Comparison of ENCODE assay signal across 15 cellular contexts in the genomic region with DNA sequence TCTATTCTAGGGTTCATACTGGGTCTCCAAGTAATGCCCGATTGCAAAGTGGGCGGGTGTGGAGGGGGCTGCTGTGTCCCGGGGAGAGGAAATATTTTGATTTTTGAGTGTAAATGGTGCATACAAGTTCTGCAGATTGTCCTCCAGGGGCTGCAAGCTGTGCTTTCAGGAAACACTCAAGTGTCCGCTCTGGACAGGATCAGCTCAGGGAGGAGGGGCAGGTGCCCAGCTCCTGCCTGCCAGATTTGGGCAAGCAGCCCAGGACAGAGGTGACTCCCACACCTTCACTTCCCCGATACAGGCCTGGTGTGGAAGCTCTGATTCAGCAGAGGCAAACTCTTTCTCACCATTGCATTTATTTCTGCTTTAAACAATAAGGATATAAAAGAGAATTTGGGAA.
DNase-seq lines count a peak whose midpoint lies in the region; ATAC-seq and TF ChIP-seq lines count a peak whose summit lies in the region.
"Had no signal": no experiment of that assay in that cellular context is flagged by ENCODE, and none has a peak within 500 bp of the region (broad histone marks: within the 10 kb centered on the region; RNA-seq: fewer than 3 reads in every experiment).

No MANE protein-coding gene starts in this region.

- in situ Hi-C loops in GM13976 (cut with MboI; ENCODE audit: low sequenced_read_pairs, unreplicated experiment), result no loop called here

- ATAC-seq in PC-3 (peak; percentile 94), GM19455 (IDR thresholded peaks at IDR 0.05; ENCODE audit: unreplicated experiment) (no peak), WTC11 (no peak)
- ATAC-seq: stimulated activated memory B cell treated with anti-CD40 and anti-IgM and Interleukin-4, amounts not matched to agents 10 μg/mL and 1 μg/mL and 100 μg/mL, for 72 hours had no signal

- H3K36me3 ChIP-seq in PC-3 (ENCODE audit: low read depth, low read length) (no peaks in the 10 kb centered on the region), esophagus squamous epithelium (no peaks in the 10 kb centered on the region), tibial artery (no peaks in the 10 kb centered on the region)
- H3K36me3 ChIP-seq: brain microvascular endothelial cell, neural progenitor cell had no signal

- no peak overlapping the region for H2AFZ ChIP-seq in PC-3 (ENCODE audit: low read length)
- H2AFZ ChIP-seq: neural progenitor cell had no signal

- peak; percentile 68 for DNase-seq in PC-3
- DNase-seq in esophagus squamous epithelium (lab: John Stamatoyannopoulos, UW), result no peak
- DNase-seq in lung microvascular endothelial cell (ENCODE audit: low read depth in 2 of 2), result peak; percentile 47 to 92
- no peak for DNase-seq in tibial artery
- no peak for DNase-seq in NOMO-1 treated with dmso at 0.1 percent for 144 hours (lab: John Stamatoyannopoulos, UW; ENCODE audit: unreplicated experiment)
- DNase-seq in WTC11 (ENCODE audit: low spot score), result no peak
- DNase-seq in GM13976 (ENCODE audit: low spot score), result no peak
- DNase-seq: brain microvascular endothelial cell; CD8-positive, alpha-beta memory T cell; immature natural killer cell; NCI-H1436 treated with DMSO at 0.1 percent for 48 hours; NCI-H82 had no signal

- no peaks in the 10 kb centered on the region for H3F3A ChIP-seq in PC-3 (ENCODE audit: low read length, unreplicated experiment)

- no peaks in the 10 kb centered on the region for H3K27me3 Mint-ChIP-seq in WTC11 (ENCODE audit: low read depth)
- H3K27me3 Mint-ChIP-seq: stimulated activated memory B cell treated with anti-CD40 and anti-IgM and Interleukin-4, amounts not matched to agents 10 μg/mL and 1 μg/mL and 100 μg/mL, for 72 hours had no signal

- CTCF ChIA-PET in PC-3 (lab: Charles Lee) (interaction anchor here (0.6 to 1.1 kb wide), 2 partner anchors 172 to 191 kb away, joined by 3 to 7 read pairs; no protein-coding TSS in a partner anchor), WTC11 (lab: Charles Lee) (interaction anchor here (1.0 kb wide), 1 partner anchor 11 kb away, joined by 3 read pairs; no protein-coding TSS in a partner anchor)

- 27 to 57% methylated on average over 2 to 5 of the region's 5 CpGs for WGBS in esophagus squamous epithelium, 2 donors

- H3K9me3 Mint-ChIP-seq in WTC11, result no peaks in the 10 kb centered on the region
- H3K9me3 Mint-ChIP-seq: CD8-positive, alpha-beta memory T cell; immature natural killer cell; neural progenitor cell; stimulated activated memory B cell treated with anti-CD40 and anti-IgM and Interleukin-4, amounts not matched to agents 10 μg/mL and 1 μg/mL and 100 μg/mL, for 72 hours had no signal

- H3K27me3 ChIP-seq in PC-3 (ENCODE audit: low read length), result no peaks in the 10 kb centered on the region
- peaks cover 0 to 2% (median 0%) of the 10 kb centered on the region in 4 donors for H3K27me3 ChIP-seq in esophagus squamous epithelium
- H3K27me3 ChIP-seq in tibial artery, result no peaks in the 10 kb centered on the region
- H3K27me3 ChIP-seq: brain microvascular endothelial cell, neural progenitor cell had no signal

- H3K4me3 Mint-ChIP-seq in WTC11, result no peak overlapping the region
- H3K4me3 Mint-ChIP-seq: CD8-positive, alpha-beta memory T cell; immature natural killer cell; neural progenitor cell; stimulated activated memory B cell treated with anti-CD40 and anti-IgM and Interleukin-4, amounts not matched to agents 10 μg/mL and 1 μg/mL and 100 μg/mL, for 72 hours had no signal

- no peak overlapping the region for H3K27ac Mint-ChIP-seq in WTC11
- H3K27ac Mint-ChIP-seq: CD8-positive, alpha-beta memory T cell; immature natural killer cell; neural progenitor cell; stimulated activated memory B cell treated with anti-CD40 and anti-IgM and Interleukin-4, amounts not matched to agents 10 μg/mL and 1 μg/mL and 100 μg/mL, for 72 hours had no signal

- H3K4me2 ChIP-seq in PC-3 (ENCODE audit: low read length), result 0 out of 2 replicates have a peak overlapping the region, but pooled peaks have one; percentile 5
- H3K4me2 ChIP-seq: neural progenitor cell had no signal

- no peak for TF ChIP-seq POLR2A in esophagus squamous epithelium (IDR thresholded peaks at IDR 0.05)

- H3K27ac ChIP-seq in PC-3 (ENCODE audit: low read length) (no peak overlapping the region), esophagus squamous epithelium (peak overlapping the region in 3 of 4 donors; percentile 8 to 80 (median 74)), tibial artery (peak overlapping the region; percentile 18 to 60)
- H3K27ac ChIP-seq: brain microvascular endothelial cell, neural progenitor cell had no signal

- H3K9me2 ChIP-seq in PC-3 (replicated peaks; ENCODE audit: low read length), result no peaks in the 10 kb centered on the region

- TF ChIP-seq CTCF in PC-3 (conservative IDR thresholded peaks at IDR 0.05; ENCODE audit: low read depth, low read length), result no peak
- TF ChIP-seq CTCF in esophagus squamous epithelium (IDR thresholded peaks at IDR 0.05), result no peak
- no peak for TF ChIP-seq CTCF in tibial artery (IDR thresholded peaks at IDR 0.05)
- TF ChIP-seq CTCF in WTC11 (IDR thresholded peaks at IDR 0.05), result no peak
- no peak for TF ChIP-seq CTCF in GM13976 (IDR thresholded peaks at IDR 0.05; ENCODE audit: borderline replicate concordance, control extremely low read depth, extremely low read depth, insufficient read depth, missing control alignments)

- H3K4me3 ChIP-seq in PC-3 (ENCODE audit: low read length) (no peak overlapping the region), esophagus squamous epithelium (no peak overlapping the region), tibial artery (no peak overlapping the region)
- H3K4me3 ChIP-seq: neural progenitor cell had no signal

- H3K36me3 Mint-ChIP-seq in WTC11, result no peaks in the 10 kb centered on the region
- H3K36me3 Mint-ChIP-seq: CD8-positive, alpha-beta memory T cell; immature natural killer cell; neural progenitor cell; stimulated activated memory B cell treated with anti-CD40 and anti-IgM and Interleukin-4, amounts not matched to agents 10 μg/mL and 1 μg/mL and 100 μg/mL, for 72 hours had no signal

- no peaks in the 10 kb centered on the region for H4K20me1 ChIP-seq in PC-3 (ENCODE audit: low read length)

- no peak overlapping the region for H3K9ac ChIP-seq in PC-3 (ENCODE audit: low read length)
- H3K9ac ChIP-seq: neural progenitor cell had no signal

- H3K4me1 ChIP-seq in PC-3 (ENCODE audit: insufficient read depth, low read length) (peaks cover 17% of the 10 kb centered on the region), esophagus squamous epithelium (peaks cover 0 to 39% (median 8%) of the 10 kb centered on the region in 3 donors), tibial artery (peaks cover 0 to 43% (median 21%) of the 10 kb centered on the region in 4 donors)
- H3K4me1 ChIP-seq: neural progenitor cell had no signal

- H3K9me3 ChIP-seq in PC-3 (ENCODE audit: low read length), result no peaks in the 10 kb centered on the region
- no peaks in the 10 kb centered on the region for H3K9me3 ChIP-seq in esophagus squamous epithelium
- H3K9me3 ChIP-seq in tibial artery, result no peaks in the 10 kb centered on the region

- no peaks in the 10 kb centered on the region for H3K4me1 Mint-ChIP-seq in WTC11
- H3K4me1 Mint-ChIP-seq: CD8-positive, alpha-beta memory T cell; immature natural killer cell; neural progenitor cell; stimulated activated memory B cell treated with anti-CD40 and anti-IgM and Interleukin-4, amounts not matched to agents 10 μg/mL and 1 μg/mL and 100 μg/mL, for 72 hours had no signal

- intact Hi-C loops in PC-3 (cut with micrococcal nuclease) (loop anchor here (5.0 kb wide), 1 partner anchor 50 kb away; no protein-coding TSS in a partner anchor), esophagus squamous epithelium (cut with DNase I) (no loop called here), tibial artery (cut with DNase I; ENCODE audit: low total_unique reads) (no loop called here)

- POLR2A ChIA-PET in PC-3 (lab: Charles Lee; ENCODE audit: unreplicated experiment) (no interaction called here), WTC11 (lab: Charles Lee) (no interaction called here)

- no peaks in the 10 kb centered on the region for H3K79me2 ChIP-seq in PC-3 (ENCODE audit: low read length)

- no TSS peak for BruUV-seq in PC-3 (replicated peaks; lab: Mats Ljungman, UMichigan)

TF ChIP-seq in WTC11, 78 proteins besides CTCF, POLR2A, EP300 and RAD21 (continues in another document):
- TF ChIP-seq OVOL2 (CRISPR knock-in tag; IDR thresholded peaks at IDR 0.05; ENCODE audit: borderline replicate concordance), result no peak
- TF ChIP-seq, protein P1, sequence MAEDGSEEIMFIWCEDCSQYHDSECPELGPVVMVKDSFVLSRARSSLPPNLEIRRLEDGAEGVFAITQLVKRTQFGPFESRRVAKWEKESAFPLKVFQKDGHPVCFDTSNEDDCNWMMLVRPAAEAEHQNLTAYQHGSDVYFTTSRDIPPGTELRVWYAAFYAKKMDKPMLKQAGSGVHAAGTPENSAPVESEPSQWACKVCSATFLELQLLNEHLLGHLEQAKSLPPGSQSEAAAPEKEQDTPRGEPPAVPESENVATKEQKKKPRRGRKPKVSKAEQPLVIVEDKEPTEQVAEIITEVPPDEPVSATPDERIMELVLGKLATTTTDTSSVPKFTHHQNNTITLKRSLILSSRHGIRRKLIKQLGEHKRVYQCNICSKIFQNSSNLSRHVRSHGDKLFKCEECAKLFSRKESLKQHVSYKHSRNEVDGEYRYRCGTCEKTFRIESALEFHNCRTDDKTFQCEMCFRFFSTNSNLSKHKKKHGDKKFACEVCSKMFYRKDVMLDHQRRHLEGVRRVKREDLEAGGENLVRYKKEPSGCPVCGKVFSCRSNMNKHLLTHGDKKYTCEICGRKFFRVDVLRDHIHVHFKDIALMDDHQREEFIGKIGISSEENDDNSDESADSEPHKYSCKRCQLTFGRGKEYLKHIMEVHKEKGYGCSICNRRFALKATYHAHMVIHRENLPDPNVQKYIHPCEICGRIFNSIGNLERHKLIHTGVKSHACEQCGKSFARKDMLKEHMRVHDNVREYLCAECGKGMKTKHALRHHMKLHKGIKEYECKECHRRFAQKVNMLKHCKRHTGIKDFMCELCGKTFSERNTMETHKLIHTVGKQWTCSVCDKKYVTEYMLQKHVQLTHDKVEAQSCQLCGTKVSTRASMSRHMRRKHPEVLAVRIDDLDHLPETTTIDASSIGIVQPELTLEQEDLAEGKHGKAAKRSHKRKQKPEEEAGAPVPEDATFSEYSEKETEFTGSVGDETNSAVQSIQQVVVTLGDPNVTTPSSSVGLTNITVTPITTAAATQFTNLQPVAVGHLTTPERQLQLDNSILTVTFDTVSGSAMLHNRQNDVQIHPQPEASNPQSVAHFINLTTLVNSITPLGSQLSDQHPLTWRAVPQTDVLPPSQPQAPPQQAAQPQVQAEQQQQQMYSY (CRISPR knock-in tag; IDR thresholded peaks at IDR 0.05), result no peak
- TF ChIP-seq, protein P2, sequence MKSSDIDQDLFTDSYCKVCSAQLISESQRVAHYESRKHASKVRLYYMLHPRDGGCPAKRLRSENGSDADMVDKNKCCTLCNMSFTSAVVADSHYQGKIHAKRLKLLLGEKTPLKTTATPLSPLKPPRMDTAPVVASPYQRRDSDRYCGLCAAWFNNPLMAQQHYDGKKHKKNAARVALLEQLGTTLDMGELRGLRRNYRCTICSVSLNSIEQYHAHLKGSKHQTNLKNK (CRISPR knock-in tag; IDR thresholded peaks at IDR 0.05), result no peak
- TF ChIP-seq ZNF121 (CRISPR knock-in tag; IDR thresholded peaks at IDR 0.05), result no peak
- TF ChIP-seq ETV6 (CRISPR knock-in tag; IDR thresholded peaks at IDR 0.05), result no peak

Comparison
In these comparisons a context has a peak if more than half of its experiments do, and no peak if none do; other contexts are left out.
1. DNase-seq: peak in PC-3 (single experiment) and lung microvascular endothelial cell (2 of 2); none in esophagus squamous epithelium (single experiment), tibial artery (0 of 2), NOMO-1 treated with dmso at 0.1 percent for 144 hours (single experiment), WTC11 (single experiment) and GM13976 (single experiment).